Comparison of ENCODE assay signal across 8 cellular contexts in the genomic region with DNA sequence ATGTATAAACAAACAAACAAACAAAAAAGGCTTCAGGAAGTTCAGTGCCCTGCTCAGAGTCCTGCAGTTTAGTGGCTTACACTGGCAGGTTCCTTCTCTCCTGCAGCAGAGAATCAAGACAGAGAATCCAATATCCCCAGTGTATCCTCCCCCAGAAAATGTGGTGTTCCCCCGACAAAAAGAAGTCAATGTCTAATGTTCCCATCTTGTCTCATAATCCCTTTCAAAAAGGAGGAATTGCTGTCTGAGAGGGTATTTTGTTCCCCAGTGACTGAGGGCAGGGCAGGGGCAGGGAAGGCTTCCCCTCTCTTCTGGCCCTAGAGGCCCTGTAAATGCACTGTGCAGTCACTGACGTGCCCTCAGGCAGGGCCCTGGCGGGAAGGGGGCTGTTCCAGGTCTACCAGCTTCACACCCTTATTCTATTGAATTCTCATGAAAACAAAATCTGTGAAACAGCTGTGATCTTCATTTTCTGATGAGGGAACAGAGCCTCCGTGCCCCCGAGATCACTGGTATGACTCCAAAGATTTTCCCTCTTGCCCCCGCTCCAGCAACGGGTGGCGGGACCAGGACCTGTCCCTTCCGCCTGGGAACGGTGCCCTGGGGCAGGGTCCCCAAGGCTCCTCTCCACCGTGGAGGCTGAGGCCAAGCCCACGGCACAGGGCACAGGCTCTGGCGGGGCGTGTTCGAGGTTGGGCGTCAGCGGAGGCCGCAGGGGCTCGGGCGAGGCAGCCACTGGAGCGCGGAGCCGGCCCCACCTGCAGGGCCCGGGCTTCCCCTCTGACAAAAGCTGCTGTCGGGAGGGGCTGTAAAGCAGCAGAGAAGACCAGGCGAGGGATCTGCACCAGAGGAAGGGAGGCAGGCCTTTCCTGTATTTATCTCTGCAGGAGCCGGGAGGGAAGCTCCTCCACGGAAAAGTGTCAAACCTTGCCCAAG. TPM values are rescaled to one million over a fixed set of nuclear protein-coding genes. Genes with fewer than 3 reads are reported as not detected.
DNase-seq lines count a peak whose midpoint lies in the region; ATAC-seq and TF ChIP-seq lines count a peak whose summit lies in the region.

No MANE protein-coding gene starts in this region.

- H3K4me1 Mint-ChIP-seq in activated CD4-positive, alpha-beta T cell treated with anti-CD3 and anti-CD28 coated beads for 36 hours = no peaks in the 10 kb centered on the region

- peak overlapping the region in 3 of 4 donors; percentile 42 to 52 (median 46) for H3K27ac ChIP-seq in esophagus squamous epithelium

- 50 to 88% methylated on average over 3 to 6 of the region's 28 CpGs for WGBS in esophagus squamous epithelium, 2 donors

- H3K9me3 ChIP-seq in ES-I3 (ENCODE audit: control insufficient read depth, insufficient read depth, low read length) = no peaks in the 10 kb centered on the region
- no peaks in the 10 kb centered on the region for H3K9me3 ChIP-seq in esophagus squamous epithelium
- H3K9me3 ChIP-seq in MG63 = no peaks in the 10 kb centered on the region

- intact Hi-C loops in esophagus squamous epithelium (cut with DNase I) = no loop called here
- intact Hi-C loops in activated CD4-positive, alpha-beta T cell treated with anti-CD3 and anti-CD28 coated beads for 36 hours (cut with DNase I, micrococcal nuclease) = no loop called here

- no peak overlapping the region for H3K27ac Mint-ChIP-seq in activated CD4-positive, alpha-beta T cell treated with anti-CD3 and anti-CD28 coated beads for 36 hours

- H3K9me3 Mint-ChIP-seq in activated CD4-positive, alpha-beta T cell treated with anti-CD3 and anti-CD28 coated beads for 36 hours (ENCODE audit: low read depth) = no peaks in the 10 kb centered on the region

- H3K4me1 ChIP-seq in ES-I3 (ENCODE audit: insufficient read depth, low read length) (no peaks in the 10 kb centered on the region), esophagus squamous epithelium (peaks cover 0 to 17% (median 10%) of the 10 kb centered on the region in 3 donors)

- TF ChIP-seq CTCF in esophagus squamous epithelium (IDR thresholded peaks at IDR 0.05) = no peak

- POLR2A ChIA-PET in activated CD4-positive, alpha-beta T cell treated with anti-CD3 and anti-CD28 coated beads for 36 hours (lab: Charles Lee) = no interaction called here

- H3K36me3 ChIP-seq in ES-I3 (ENCODE audit: insufficient read depth, low read length) (no peaks in the 10 kb centered on the region), esophagus squamous epithelium (no peaks in the 10 kb centered on the region), MG63 (no peaks in the 10 kb centered on the region)

- H3K4me3 ChIP-seq in esophagus squamous epithelium (peak overlapping the region in 1 of 4 donors; percentile 33), MG63 (no peak overlapping the region)

- peaks cover 2% of the 10 kb centered on the region for H3K27me3 Mint-ChIP-seq in activated CD4-positive, alpha-beta T cell treated with anti-CD3 and anti-CD28 coated beads for 36 hours

- H3K4me3 Mint-ChIP-seq in activated CD4-positive, alpha-beta T cell treated with anti-CD3 and anti-CD28 coated beads for 36 hours = no peak overlapping the region

- peak; percentile 24 for DNase-seq in esophagus squamous epithelium (lab: John Stamatoyannopoulos, UW)
- no peak for DNase-seq in MG63
- no peak for DNase-seq in HT-29 (ENCODE audit: low spot score)
- DNase-seq in pons (ENCODE audit: low spot score) = no peak
- no peak for DNase-seq in activated CD4-positive, alpha-beta T cell treated with anti-CD3 and anti-CD28 coated beads for 36 hours

- no peak for TF ChIP-seq POLR2A in esophagus squamous epithelium (IDR thresholded peaks at IDR 0.05)

- CTCF ChIA-PET in activated CD4-positive, alpha-beta T cell treated with anti-CD3 and anti-CD28 coated beads for 36 hours (lab: Charles Lee) = interaction anchor here (1.6 kb wide), 1 partner anchor 13 kb away, joined by 4 read pairs; no protein-coding TSS in a partner anchor

- no peaks in the 10 kb centered on the region for H3K36me3 Mint-ChIP-seq in activated CD4-positive, alpha-beta T cell treated with anti-CD3 and anti-CD28 coated beads for 36 hours (ENCODE audit: low read depth)

- H3K27me3 ChIP-seq in esophagus squamous epithelium = peaks cover 0 to 10% (median 0%) of the 10 kb centered on the region in 4 donors
- no peaks in the 10 kb centered on the region for H3K27me3 ChIP-seq in MG63

- ATAC-seq in GM19438 (IDR thresholded peaks at IDR 0.05; ENCODE audit: low read depth, unreplicated experiment) = peak; percentile 57
- ATAC-seq in HG03139 (IDR thresholded peaks at IDR 0.05; ENCODE audit: unreplicated experiment) = peak; percentile 55
- no peak for ATAC-seq in activated CD4-positive, alpha-beta T cell treated with anti-CD3 and anti-CD28 coated beads for 36 hours

- peak overlapping the region; percentile 59; the same call in 1 of the 2 replicates for H3K9ac ChIP-seq in ES-I3 (ENCODE audit: low read depth, low read length)

RNA-seq across cellular contexts. Expression of a gene that starts 13.4 kb away (rescaled TPM):
- 1 to 10 TPM in 1 of 4 donors, under 1 TPM in 3; 0.61 to 3.8 (median 0.88) TPM for total RNA-seq in esophagus squamous epithelium
- total RNA-seq in MG63 (2014; rRNA removed; shearing (Covaris generic); ENCODE audit: low replicate concordance) = 0.07 and 0.63 TPM in 2 replicates
- total RNA-seq in HT-29 (2014; rRNA removed; shearing (Covaris generic)) = 0.10 TPM in 1 of 2 replicates, not detected in the other
- under 1 TPM; 0.07 to 0.09 TPM for total RNA-seq in activated CD4-positive, alpha-beta T cell treated with anti-CD3 and anti-CD28 coated beads for 36 hours
